Comparison of ENCODE assay signal across 10 cellular contexts in the genomic region with DNA sequence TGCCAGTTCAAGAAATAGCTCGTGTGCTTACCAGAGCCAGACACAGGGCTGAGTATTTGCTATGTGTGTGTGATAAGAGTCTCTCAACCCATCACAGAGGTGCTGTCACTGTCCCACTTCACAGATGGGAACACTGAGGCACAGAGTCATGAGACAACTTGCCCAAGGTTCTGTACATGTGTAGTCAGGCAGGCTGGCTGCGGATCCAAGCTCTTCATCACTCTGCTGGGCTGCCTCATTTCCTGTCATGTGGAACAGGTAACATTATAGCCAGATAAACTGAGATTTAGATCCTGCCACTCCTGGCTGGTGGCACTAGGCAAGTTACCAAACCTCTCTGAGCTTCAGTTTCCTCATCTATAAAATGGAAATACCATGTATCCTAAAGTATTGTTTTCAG.
DNase-seq lines count a peak whose midpoint lies in the region; ATAC-seq, FAIRE-seq and TF ChIP-seq lines count a peak whose summit lies in the region.
"Had no signal": no experiment of that assay in that cellular context is flagged by ENCODE, and none has a peak within 500 bp of the region (broad histone marks: within the 10 kb centered on the region; RNA-seq: fewer than 3 reads in every experiment).

No MANE protein-coding gene starts in this region.

- DNase-seq in right atrium auricular region (ENCODE audit: low spot score): no peak
- DNase-seq in Right ventricle myocardium inferior (ENCODE audit: missing footprints): no peak
- peak; percentile 41 for DNase-seq in bronchial epithelial cell (ENCODE audit: low read depth)
- DNase-seq in NCI-H526 (lab: John Stamatoyannopoulos, UW): no peak
- no peak for DNase-seq in foreskin melanocyte
- DNase-seq in middle frontal gyrus (ENCODE audit: extremely low spot score, low spot score): no peak
- no peak for DNase-seq in SIG-M5 (lab: John Stamatoyannopoulos, UW)
- DNase-seq: T1000 had no signal

- H3K4me1 ChIP-seq in right atrium auricular region (peaks cover 5 to 100% of the 10 kb centered on the region in 2 donors), muscle layer of duodenum (ENCODE audit: control insufficient read depth in 1 of 2, insufficient read depth in 2 of 2, low read length in 2 of 2) (peaks cover 74 to 82% of the 10 kb centered on the region in 2 donors)

- no peaks in the 10 kb centered on the region for H3K27me3 ChIP-seq in right atrium auricular region
- H3K27me3 ChIP-seq in bronchial epithelial cell (ENCODE audit: control insufficient read depth, insufficient read depth, low read length): no peaks in the 10 kb centered on the region
- no peaks in the 10 kb centered on the region for H3K27me3 ChIP-seq in muscle layer of duodenum (ENCODE audit: low read depth, low read length)

- peak; percentile 43 for FAIRE-seq in bronchial epithelial cell (lab: Jason Lieb, UNC)
- FAIRE-seq: frontal cortex had no signal

- no peak for TF ChIP-seq CTCF in right atrium auricular region (IDR thresholded peaks at IDR 0.05)
- no peak for TF ChIP-seq CTCF in bronchial epithelial cell (IDR thresholded peaks at IDR 0.05; ENCODE audit: insufficient read depth, low read length, severe bottlenecking)

- no peak for ATAC-seq in Right ventricle myocardium inferior

- intact Hi-C loops in Right ventricle myocardium inferior (cut with DNase I): loop anchor here (2.0 to 5.0 kb wide), 2 partner anchors 16 to 76 kb away; a partner anchor contains a TSS

- H3K27ac ChIP-seq in right atrium auricular region (peak overlapping the region; percentile 84 to 87), muscle layer of duodenum (ENCODE audit: low read length) (peak overlapping the region; percentile 91)

- H3K9me3 ChIP-seq in right atrium auricular region (no peaks in the 10 kb centered on the region), muscle layer of duodenum (ENCODE audit: control insufficient read depth in 1 of 2, low read length in 2 of 2) (no peaks in the 10 kb centered on the region)

- H3K36me3 ChIP-seq in right atrium auricular region (no peaks in the 10 kb centered on the region), bronchial epithelial cell (ENCODE audit: control insufficient read depth, insufficient read depth, low read length) (no peaks in the 10 kb centered on the region), muscle layer of duodenum (ENCODE audit: control insufficient read depth in 1 of 2, insufficient read depth in 2 of 2, low read length in 2 of 2) (no peaks in the 10 kb centered on the region)

- H3K4me3 ChIP-seq in right atrium auricular region (no peak overlapping the region), bronchial epithelial cell (ENCODE audit: low read depth, low read length) (no peak overlapping the region), muscle layer of duodenum (ENCODE audit: low read depth in 1 of 2, low read length in 2 of 2) (peak overlapping the region in 1 of 2 donors; percentile 30)
